In the genomic region with DNA sequence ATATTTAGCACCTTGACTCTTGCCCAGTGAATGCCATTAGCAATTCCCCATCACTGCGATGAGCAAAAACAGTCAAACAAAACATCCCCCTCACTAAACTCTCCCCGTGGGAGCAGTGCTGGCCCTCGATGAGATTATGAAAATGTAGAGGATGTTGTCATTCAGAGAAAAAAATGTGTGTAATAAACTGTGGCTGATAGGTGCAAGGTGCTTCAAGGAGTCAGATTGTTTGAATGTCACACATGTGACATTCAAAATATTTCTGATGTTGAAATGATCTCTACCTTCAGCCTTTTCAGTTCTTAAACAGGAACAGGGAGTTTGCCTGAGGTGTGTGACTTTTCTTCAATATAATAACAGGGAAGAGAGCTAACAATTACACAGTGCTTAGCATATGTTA, we compare ENCODE assay signal across 9 cellular contexts.
"Had no signal": no experiment of that assay in that cellular context is flagged by ENCODE, and none has a peak within 500 bp of the region (broad histone marks: within the 10 kb centered on the region; RNA-seq: fewer than 3 reads in every experiment).

No MANE protein-coding gene starts in this region.

- DNase-seq: GM23248, GOT3, H7, HFFc6 had no signal

- H3K27ac ChIP-seq: GM23248, HL-60 had no signal

- H3K4me1 Mint-ChIP-seq: IgD-negative memory B cell had no signal

- H3K36me3 Mint-ChIP-seq: IgD-negative memory B cell had no signal

- H3K9me3 ChIP-seq: HAP-1 had no signal

- ATAC-seq: HCT116, HepG2 had no signal

- H3K27ac Mint-ChIP-seq: HFFc6 had no signal

- H3K4me3 Mint-ChIP-seq: HFFc6, IgD-negative memory B cell had no signal

- H3K4me3 ChIP-seq: GM23248, HAP-1 had no signal

- H3K36me3 ChIP-seq: HAP-1 had no signal

- H3K9me3 Mint-ChIP-seq: IgD-negative memory B cell had no signal
